ENCODE assay signal across 14 cellular contexts in the genomic region with DNA sequence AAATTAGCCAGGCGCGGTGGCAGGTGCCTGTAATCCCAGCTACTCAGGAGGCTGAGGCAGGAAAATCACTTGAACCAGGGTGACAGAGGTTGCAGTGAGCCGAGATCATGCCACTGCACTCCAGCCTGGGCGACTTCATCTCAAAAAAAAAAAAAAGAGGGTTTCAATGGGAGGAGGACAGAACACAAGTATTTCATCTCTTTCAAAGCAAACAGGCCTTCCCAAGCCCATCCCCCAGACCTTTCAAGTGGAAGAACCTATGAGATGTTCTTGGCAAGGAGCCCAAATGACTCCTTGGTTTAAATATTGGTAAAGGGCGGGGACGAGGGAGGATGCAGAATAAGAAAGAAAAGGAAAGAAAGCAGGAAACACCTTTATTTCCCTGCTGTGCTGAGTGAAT.
DNase-seq lines count a peak whose midpoint lies in the region; ATAC-seq, FAIRE-seq and TF ChIP-seq lines count a peak whose summit lies in the region.
"Had no signal": no experiment of that assay in that cellular context is flagged by ENCODE, and none has a peak within 500 bp of the region (broad histone marks: within the 10 kb centered on the region; RNA-seq: fewer than 3 reads in every experiment).

No MANE protein-coding gene starts in this region.

- no peak overlapping the region for H3K27ac ChIP-seq in DND-41 (ENCODE audit: low read length)
- no peak overlapping the region for H3K27ac ChIP-seq in astrocyte (ENCODE audit: low read depth, low read length)
- H3K27ac ChIP-seq: ascending aorta, KMS-11, right lobe of liver had no signal

- no peaks in the 10 kb centered on the region for H3K27me3 ChIP-seq in DND-41 (ENCODE audit: insufficient read depth, low read length, poor library complexity)
- no peaks in the 10 kb centered on the region for H3K27me3 ChIP-seq in astrocyte (ENCODE audit: insufficient read depth, low read length)
- H3K27me3 ChIP-seq: ascending aorta, heart left ventricle, right lobe of liver had no signal

- H3K4me2 ChIP-seq in DND-41 (ENCODE audit: insufficient read depth, low read length), result no peak overlapping the region
- peak overlapping the region; percentile 20 for H3K4me2 ChIP-seq in astrocyte (ENCODE audit: low read length)
- H3K4me2 ChIP-seq: KMS-11 had no signal

- H3K36me3 Mint-ChIP-seq in astrocyte (ENCODE audit: low read depth, unreplicated experiment), result no peaks in the 10 kb centered on the region
- peaks cover 36% of the 10 kb centered on the region for H3K36me3 Mint-ChIP-seq in T-helper 2 cell treated with Interferon-gamma antibody and Interleukin-4, amounts not matched to agents 5 μg/mL and 100 μg/mL, for 36 hours (ENCODE audit: low read depth)

- H3K4me3 Mint-ChIP-seq in astrocyte (ENCODE audit: unreplicated experiment), result no peak overlapping the region
- H3K4me3 Mint-ChIP-seq in T-helper 2 cell treated with Interferon-gamma antibody and Interleukin-4, amounts not matched to agents 5 μg/mL and 100 μg/mL, for 36 hours, result no peak overlapping the region

- peak overlapping the region; percentile 27 for H3K27ac Mint-ChIP-seq in astrocyte (ENCODE audit: unreplicated experiment)
- no peak overlapping the region for H3K27ac Mint-ChIP-seq in T-helper 2 cell treated with Interferon-gamma antibody and Interleukin-4, amounts not matched to agents 5 μg/mL and 100 μg/mL, for 36 hours

- H2AFZ ChIP-seq in DND-41 (ENCODE audit: low read depth, low read length) (no peak overlapping the region), astrocyte (ENCODE audit: low read depth, low read length) (no peak overlapping the region)

- H3K4me3 ChIP-seq in DND-41 (ENCODE audit: low read depth in 1 of 2, low read length in 2 of 2), result no peak overlapping the region
- H3K4me3 ChIP-seq in astrocyte (ENCODE audit: insufficient read depth, low read depth, low read length), result no peak overlapping the region
- H3K4me3 ChIP-seq: ascending aorta, heart left ventricle, right lobe of liver had no signal

- TF ChIP-seq CTCF in DND-41 (IDR thresholded peaks at IDR 0.05; ENCODE audit: borderline replicate concordance, extremely low read depth, low read length, poor library complexity, severe bottlenecking) (no peak), astrocyte (IDR thresholded peaks at IDR 0.05; ENCODE audit: insufficient read depth, low read depth, low read length) (no peak)

- H3K9ac ChIP-seq in DND-41 (ENCODE audit: low read depth, low read length) (no peak overlapping the region), astrocyte (ENCODE audit: low read length) (no peak overlapping the region)
- H3K9ac ChIP-seq: KMS-11 had no signal

- FAIRE-seq in astrocyte (lab: Jason Lieb, UNC), result no peak

- H3K36me3 ChIP-seq in DND-41 (ENCODE audit: insufficient read depth, low read length) (peaks cover 31% of the 10 kb centered on the region), astrocyte (ENCODE audit: insufficient read depth, low read length) (no peaks in the 10 kb centered on the region)
- H3K36me3 ChIP-seq: ascending aorta, right lobe of liver had no signal

- no peaks in the 10 kb centered on the region for H3K79me2 ChIP-seq in DND-41 (ENCODE audit: insufficient read depth, low read length)
- no peaks in the 10 kb centered on the region for H3K79me2 ChIP-seq in astrocyte (ENCODE audit: insufficient read depth, low read length)

- ATAC-seq in DND-41 (ENCODE audit: insufficient read depth, low read depth) (peak; percentile 37; the same call in 1 of the 3 replicates), sciatic nerve (no peak), HG03095 (IDR thresholded peaks at IDR 0.05; ENCODE audit: unreplicated experiment) (no peak)
- ATAC-seq: stimulated activated naive CD8-positive, alpha-beta T cell treated with anti-CD3 and anti-CD28 coated beads, Interleukin-15, Interleukin-2, amounts not matched to agents 100 U/mL and 50 U/mL, for 24 hours had no signal

- H4K20me1 ChIP-seq in DND-41 (ENCODE audit: insufficient read depth, low read length) (no peaks in the 10 kb centered on the region), astrocyte (ENCODE audit: insufficient read depth, low read length) (no peaks in the 10 kb centered on the region)

- H3K4me1 ChIP-seq in DND-41 (ENCODE audit: insufficient read depth, low read length) (no peaks in the 10 kb centered on the region), astrocyte (ENCODE audit: insufficient read depth, low read length) (peaks cover 5% of the 10 kb centered on the region)
- H3K4me1 ChIP-seq: ascending aorta, right lobe of liver had no signal

- DNase-seq in DND-41 (peak; percentile 49), NCI-H1436 (lab: John Stamatoyannopoulos, UW) (peak; percentile 84), astrocyte (ENCODE audit: low read depth) (peak; percentile 26), lung microvascular endothelial cell (ENCODE audit: low read depth in 2 of 2) (peak; percentile 14 to 90), activated gamma-delta T cell treated with Interleukin-2 at 50 U/mL for 16 hours (no peak), sciatic nerve (ENCODE audit: low spot score) (no peak)
- DNase-seq in T-helper 2 cell treated with Interferon-gamma antibody and Interleukin-4, amounts not matched to agents 5 μg/mL and 100 μg/mL, for 36 hours (ENCODE audit: low spot score), result no peak
- DNase-seq: heart left ventricle; stimulated activated naive CD8-positive, alpha-beta T cell treated with anti-CD3 and anti-CD28 coated beads, Interleukin-15, Interleukin-2, amounts not matched to agents 100 U/mL and 50 U/mL, for 24 hours; T-helper 2 cell had no signal

- peaks cover 17% of the 10 kb centered on the region for H3K4me1 Mint-ChIP-seq in astrocyte (ENCODE audit: low read depth, unreplicated experiment)
- no peaks in the 10 kb centered on the region for H3K4me1 Mint-ChIP-seq in T-helper 2 cell treated with Interferon-gamma antibody and Interleukin-4, amounts not matched to agents 5 μg/mL and 100 μg/mL, for 36 hours (ENCODE audit: low read depth)

- H3K9me3 ChIP-seq in DND-41 (ENCODE audit: insufficient read depth, low read length, severe bottlenecking) (no peaks in the 10 kb centered on the region), astrocyte (ENCODE audit: insufficient read depth, low read depth, low read length) (no peaks in the 10 kb centered on the region)
- H3K9me3 ChIP-seq: ascending aorta, right lobe of liver had no signal

- intact Hi-C loops in sciatic nerve (cut with DNase I), result no loop called here

- peaks cover 2% of the 10 kb centered on the region for H3K27me3 Mint-ChIP-seq in astrocyte (ENCODE audit: low read depth, unreplicated experiment)
- no peaks in the 10 kb centered on the region for H3K27me3 Mint-ChIP-seq in T-helper 2 cell treated with Interferon-gamma antibody and Interleukin-4, amounts not matched to agents 5 μg/mL and 100 μg/mL, for 36 hours (ENCODE audit: low read depth)

- H3K9me3 Mint-ChIP-seq in astrocyte (ENCODE audit: unreplicated experiment), result no peaks in the 10 kb centered on the region
- no peaks in the 10 kb centered on the region for H3K9me3 Mint-ChIP-seq in T-helper 2 cell treated with Interferon-gamma antibody and Interleukin-4, amounts not matched to agents 5 μg/mL and 100 μg/mL, for 36 hours

Comparison
In these comparisons a context has a peak if more than half of its experiments do, and no peak if none do; other contexts are left out.
1. DNase-seq: peak in DND-41 (single experiment), NCI-H1436 (single experiment), astrocyte (single experiment) and lung microvascular endothelial cell (2 of 2); none in T-helper 2 cell treated with Interferon-gamma antibody and Interleukin-4, amounts not matched to agents 5 μg/mL and 100 μg/mL, for 36 hours (single experiment), activated gamma-delta T cell treated with Interleukin-2 at 50 U/mL for 16 hours (single experiment) and sciatic nerve (single experiment).